Comparison of ENCODE assay signal across 8 cellular contexts in genomic region chr10:80250399-80250798, GRCh38. TPM values are rescaled to one million over a fixed set of nuclear protein-coding genes. Genes with fewer than 3 reads are reported as not detected.
"Had no signal": no experiment of that assay in that cellular context is flagged by ENCODE, and none has a peak within 500 bp of the region (broad histone marks: within the 10 kb centered on the region; RNA-seq: fewer than 3 reads in every experiment).

No MANE protein-coding gene starts in this region.

RNA-seq across cellular contexts. Expression of gene MAT1A, which starts 39.1 kb away (rescaled TPM):
- total RNA-seq: activated CD4-positive, alpha-beta T cell treated with anti-CD3 and anti-CD28 coated beads, Interleukin-2, amount 10 ng/mL, durations not matched to agents 7 days and 5 days; activated naive CD8-positive, alpha-beta T cell treated with anti-CD3 and anti-CD28 coated beads, Interleukin-2, amount 10 ng/mL, durations not matched to agents 7 days and 5 days; activated T-helper 1 cell treated with anti-CD3 and anti-CD28 coated beads, Interleukin-12 subunit alpha, Interleukin-12 subunit beta, Interleukin-2, Interleukin-4 antibody, amounts not matched to agents 30 ng/mL and 10 ng/mL and 1 ng/mL, durations not matched to agents 14 hours and 24 hours and 36 hours; natural killer cell; skeletal muscle tissue; tibial nerve; vagina had no signal
- polyA plus RNA-seq: immature natural killer cell had no signal
